ENCODE assay signal across 7 cellular contexts in genomic region chr2:161097157-161097556, GRCh38.
"Had no signal": no experiment of that assay in that cellular context is flagged by ENCODE, and none has a peak within 500 bp of the region (broad histone marks: within the 10 kb centered on the region; RNA-seq: fewer than 3 reads in every experiment).

No MANE protein-coding gene starts in this region.

- H3K4me3 ChIP-seq: GM23248 had no signal

- H3K27ac ChIP-seq: GM23248 had no signal

- H3K9ac ChIP-seq: GM23248 had no signal

- H3K36me3 Mint-ChIP-seq: IgD-negative memory B cell had no signal

- FAIRE-seq: HTR-8/SVneo had no signal

- DNase-seq: GM23248, GOT3, H7, HCEC 1CT, KBM-7 had no signal

- H3K9me3 Mint-ChIP-seq: IgD-negative memory B cell had no signal

- H3K4me3 Mint-ChIP-seq: IgD-negative memory B cell had no signal
